ENCODE assay signal across 1 cellular context in genomic region chr1:3771108-3772026, GRCh38.
TF ChIP-seq lines count a peak whose summit lies in the region.

No MANE protein-coding gene starts in this region.

TF ChIP-seq in SK-N-SH treated with all-trans-retinoic acid at 6 μM for 48 hours, 23 proteins besides CTCF, POLR2A, EP300 and RAD21 (continued from another document):
- TF ChIP-seq, protein P1, sequence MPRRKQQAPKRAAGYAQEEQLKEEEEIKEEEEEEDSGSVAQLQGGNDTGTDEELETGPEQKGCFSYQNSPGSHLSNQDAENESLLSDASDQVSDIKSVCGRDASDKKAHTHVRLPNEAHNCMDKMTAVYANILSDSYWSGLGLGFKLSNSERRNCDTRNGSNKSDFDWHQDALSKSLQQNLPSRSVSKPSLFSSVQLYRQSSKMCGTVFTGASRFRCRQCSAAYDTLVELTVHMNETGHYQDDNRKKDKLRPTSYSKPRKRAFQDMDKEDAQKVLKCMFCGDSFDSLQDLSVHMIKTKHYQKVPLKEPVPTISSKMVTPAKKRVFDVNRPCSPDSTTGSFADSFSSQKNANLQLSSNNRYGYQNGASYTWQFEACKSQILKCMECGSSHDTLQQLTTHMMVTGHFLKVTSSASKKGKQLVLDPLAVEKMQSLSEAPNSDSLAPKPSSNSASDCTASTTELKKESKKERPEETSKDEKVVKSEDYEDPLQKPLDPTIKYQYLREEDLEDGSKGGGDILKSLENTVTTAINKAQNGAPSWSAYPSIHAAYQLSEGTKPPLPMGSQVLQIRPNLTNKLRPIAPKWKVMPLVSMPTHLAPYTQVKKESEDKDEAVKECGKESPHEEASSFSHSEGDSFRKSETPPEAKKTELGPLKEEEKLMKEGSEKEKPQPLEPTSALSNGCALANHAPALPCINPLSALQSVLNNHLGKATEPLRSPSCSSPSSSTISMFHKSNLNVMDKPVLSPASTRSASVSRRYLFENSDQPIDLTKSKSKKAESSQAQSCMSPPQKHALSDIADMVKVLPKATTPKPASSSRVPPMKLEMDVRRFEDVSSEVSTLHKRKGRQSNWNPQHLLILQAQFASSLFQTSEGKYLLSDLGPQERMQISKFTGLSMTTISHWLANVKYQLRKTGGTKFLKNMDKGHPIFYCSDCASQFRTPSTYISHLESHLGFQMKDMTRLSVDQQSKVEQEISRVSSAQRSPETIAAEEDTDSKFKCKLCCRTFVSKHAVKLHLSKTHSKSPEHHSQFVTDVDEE (CRISPR knock-in tag; IDR thresholded peaks at IDR 0.05): no peak
